1 cellular context compared by ENCODE assay signal in the genomic region with DNA sequence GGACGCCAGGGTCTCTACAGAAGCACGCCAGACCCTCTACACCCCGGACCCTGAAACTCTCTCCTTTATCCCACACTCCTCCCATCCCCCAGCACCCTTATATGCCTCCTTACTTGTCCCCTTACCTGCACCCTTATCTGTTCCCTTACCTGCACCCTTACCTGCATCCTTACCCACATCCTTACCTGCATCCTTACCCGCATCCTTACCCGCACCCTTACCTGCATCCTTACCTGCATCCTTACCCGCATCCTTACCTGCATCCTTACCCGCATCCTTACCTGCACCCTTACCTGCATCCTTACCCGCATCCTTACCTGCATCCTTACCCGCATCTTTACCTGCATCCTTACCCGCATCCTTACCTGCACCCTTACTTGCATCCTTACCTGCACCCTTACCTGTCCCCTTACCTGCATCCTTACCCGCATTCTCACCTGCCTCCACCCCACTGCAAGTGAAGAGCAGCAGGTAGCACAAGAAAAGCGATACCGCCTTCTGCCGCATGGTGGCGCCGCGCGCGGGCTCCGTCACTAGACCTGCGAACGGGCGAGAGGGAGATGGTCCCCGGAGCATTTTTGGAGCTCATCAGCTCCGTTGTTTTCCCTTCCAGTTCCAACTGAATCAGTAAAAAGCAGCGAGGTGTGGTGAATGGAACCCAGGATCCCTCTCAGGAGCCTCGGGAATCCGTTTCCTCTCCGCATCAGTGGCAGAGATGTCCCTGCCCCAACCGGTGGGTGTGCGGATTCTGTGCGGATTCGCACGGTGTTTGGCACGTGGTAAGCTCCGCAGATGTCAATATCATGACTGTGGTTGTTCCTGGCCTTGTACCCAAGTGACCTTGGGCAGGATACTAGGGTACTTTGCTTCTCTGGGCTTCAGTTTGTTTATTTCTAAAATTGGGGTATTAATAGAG.
TF ChIP-seq lines count a peak whose summit lies in the region.

No MANE protein-coding gene starts in this region.

TF ChIP-seq in HEK293, 187 proteins besides CTCF, POLR2A, EP300 and RAD21 (continued from another document and continues in another):
- TF ChIP-seq, protein P1, sequence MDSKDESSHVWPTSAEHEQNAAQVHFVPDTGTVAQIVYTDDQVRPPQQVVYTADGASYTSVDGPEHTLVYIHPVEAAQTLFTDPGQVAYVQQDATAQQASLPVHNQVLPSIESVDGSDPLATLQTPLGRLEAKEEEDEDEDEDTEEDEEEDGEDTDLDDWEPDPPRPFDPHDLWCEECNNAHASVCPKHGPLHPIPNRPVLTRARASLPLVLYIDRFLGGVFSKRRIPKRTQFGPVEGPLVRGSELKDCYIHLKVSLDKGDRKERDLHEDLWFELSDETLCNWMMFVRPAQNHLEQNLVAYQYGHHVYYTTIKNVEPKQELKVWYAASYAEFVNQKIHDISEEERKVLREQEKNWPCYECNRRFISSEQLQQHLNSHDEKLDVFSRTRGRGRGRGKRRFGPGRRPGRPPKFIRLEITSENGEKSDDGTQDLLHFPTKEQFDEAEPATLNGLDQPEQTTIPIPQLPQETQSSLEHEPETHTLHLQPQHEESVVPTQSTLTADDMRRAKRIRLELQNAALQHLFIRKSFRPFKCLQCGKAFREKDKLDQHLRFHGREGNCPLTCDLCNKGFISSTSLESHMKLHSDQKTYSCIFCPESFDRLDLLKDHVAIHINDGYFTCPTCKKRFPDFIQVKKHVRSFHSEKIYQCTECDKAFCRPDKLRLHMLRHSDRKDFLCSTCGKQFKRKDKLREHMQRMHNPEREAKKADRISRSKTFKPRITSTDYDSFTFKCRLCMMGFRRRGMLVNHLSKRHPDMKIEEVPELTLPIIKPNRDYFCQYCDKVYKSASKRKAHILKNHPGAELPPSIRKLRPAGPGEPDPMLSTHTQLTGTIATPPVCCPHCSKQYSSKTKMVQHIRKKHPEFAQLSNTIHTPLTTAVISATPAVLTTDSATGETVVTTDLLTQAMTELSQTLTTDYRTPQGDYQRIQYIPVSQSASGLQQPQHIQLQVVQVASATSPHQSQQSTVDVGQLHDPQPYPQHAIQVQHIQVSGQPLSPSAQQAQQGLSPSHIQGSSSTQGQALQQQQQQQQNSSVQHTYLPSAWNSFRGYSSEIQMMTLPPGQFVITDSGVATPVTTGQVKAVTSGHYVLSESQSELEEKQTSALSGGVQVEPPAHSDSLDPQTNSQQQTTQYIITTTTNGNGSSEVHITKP (tag by site-specific recombination; IDR thresholded peaks at IDR 0.05) = peak; percentile 55; the same call in 1 of the 2 replicates
- TF ChIP-seq, protein P2, sequence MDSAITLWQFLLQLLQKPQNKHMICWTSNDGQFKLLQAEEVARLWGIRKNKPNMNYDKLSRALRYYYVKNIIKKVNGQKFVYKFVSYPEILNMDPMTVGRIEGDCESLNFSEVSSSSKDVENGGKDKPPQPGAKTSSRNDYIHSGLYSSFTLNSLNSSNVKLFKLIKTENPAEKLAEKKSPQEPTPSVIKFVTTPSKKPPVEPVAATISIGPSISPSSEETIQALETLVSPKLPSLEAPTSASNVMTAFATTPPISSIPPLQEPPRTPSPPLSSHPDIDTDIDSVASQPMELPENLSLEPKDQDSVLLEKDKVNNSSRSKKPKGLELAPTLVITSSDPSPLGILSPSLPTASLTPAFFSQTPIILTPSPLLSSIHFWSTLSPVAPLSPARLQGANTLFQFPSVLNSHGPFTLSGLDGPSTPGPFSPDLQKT (IDR thresholded peaks at IDR 0.05; ENCODE audit: borderline replicate concordance, low read depth, low read length) = no peak
- TF ChIP-seq, protein P3, sequence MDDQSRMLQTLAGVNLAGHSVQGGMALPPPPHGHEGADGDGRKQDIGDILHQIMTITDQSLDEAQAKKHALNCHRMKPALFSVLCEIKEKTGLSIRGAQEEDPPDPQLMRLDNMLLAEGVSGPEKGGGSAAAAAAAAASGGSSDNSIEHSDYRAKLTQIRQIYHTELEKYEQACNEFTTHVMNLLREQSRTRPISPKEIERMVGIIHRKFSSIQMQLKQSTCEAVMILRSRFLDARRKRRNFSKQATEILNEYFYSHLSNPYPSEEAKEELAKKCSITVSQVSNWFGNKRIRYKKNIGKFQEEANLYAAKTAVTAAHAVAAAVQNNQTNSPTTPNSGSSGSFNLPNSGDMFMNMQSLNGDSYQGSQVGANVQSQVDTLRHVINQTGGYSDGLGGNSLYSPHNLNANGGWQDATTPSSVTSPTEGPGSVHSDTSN (CRISPR knock-in tag; IDR thresholded peaks at IDR 0.05) = peak; percentile 45; the same call in 1 of the 2 replicates
- TF ChIP-seq ZNF48 (tag by site-specific recombination; IDR thresholded peaks at IDR 0.05) = no peak
- TF ChIP-seq, protein P4, sequence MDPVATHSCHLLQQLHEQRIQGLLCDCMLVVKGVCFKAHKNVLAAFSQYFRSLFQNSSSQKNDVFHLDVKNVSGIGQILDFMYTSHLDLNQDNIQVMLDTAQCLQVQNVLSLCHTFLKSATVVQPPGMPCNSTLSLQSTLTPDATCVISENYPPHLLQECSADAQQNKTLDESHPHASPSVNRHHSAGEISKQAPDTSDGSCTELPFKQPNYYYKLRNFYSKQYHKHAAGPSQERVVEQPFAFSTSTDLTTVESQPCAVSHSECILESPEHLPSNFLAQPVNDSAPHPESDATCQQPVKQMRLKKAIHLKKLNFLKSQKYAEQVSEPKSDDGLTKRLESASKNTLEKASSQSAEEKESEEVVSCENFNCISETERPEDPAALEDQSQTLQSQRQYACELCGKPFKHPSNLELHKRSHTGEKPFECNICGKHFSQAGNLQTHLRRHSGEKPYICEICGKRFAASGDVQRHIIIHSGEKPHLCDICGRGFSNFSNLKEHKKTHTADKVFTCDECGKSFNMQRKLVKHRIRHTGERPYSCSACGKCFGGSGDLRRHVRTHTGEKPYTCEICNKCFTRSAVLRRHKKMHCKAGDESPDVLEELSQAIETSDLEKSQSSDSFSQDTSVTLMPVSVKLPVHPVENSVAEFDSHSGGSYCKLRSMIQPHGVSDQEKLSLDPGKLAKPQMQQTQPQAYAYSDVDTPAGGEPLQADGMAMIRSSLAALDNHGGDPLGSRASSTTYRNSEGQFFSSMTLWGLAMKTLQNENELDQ (tag by site-specific recombination; IDR thresholded peaks at IDR 0.05; ENCODE audit: low read depth) = no peak
- TF ChIP-seq, protein P5, sequence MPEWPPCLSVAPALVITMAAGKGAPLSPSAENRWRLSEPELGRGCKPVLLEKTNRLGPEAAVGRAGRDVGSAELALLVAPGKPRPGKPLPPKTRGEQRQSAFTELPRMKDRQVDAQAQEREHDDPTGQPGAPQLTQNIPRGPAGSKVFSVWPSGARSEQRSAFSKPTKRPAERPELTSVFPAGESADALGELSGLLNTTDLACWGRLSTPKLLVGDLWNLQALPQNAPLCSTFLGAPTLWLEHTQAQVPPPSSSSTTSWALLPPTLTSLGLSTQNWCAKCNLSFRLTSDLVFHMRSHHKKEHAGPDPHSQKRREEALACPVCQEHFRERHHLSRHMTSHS (tag by site-specific recombination; IDR thresholded peaks at IDR 0.05) = no peak
- TF ChIP-seq SP2 (tag by site-specific recombination; IDR thresholded peaks at IDR 0.05) = no peak
- TF ChIP-seq ZBTB17 (tag by site-specific recombination; IDR thresholded peaks at IDR 0.05) = peak; percentile 78
- TF ChIP-seq OVOL3 (tag by site-specific recombination; IDR thresholded peaks at IDR 0.05) = no peak
- TF ChIP-seq, protein P6, sequence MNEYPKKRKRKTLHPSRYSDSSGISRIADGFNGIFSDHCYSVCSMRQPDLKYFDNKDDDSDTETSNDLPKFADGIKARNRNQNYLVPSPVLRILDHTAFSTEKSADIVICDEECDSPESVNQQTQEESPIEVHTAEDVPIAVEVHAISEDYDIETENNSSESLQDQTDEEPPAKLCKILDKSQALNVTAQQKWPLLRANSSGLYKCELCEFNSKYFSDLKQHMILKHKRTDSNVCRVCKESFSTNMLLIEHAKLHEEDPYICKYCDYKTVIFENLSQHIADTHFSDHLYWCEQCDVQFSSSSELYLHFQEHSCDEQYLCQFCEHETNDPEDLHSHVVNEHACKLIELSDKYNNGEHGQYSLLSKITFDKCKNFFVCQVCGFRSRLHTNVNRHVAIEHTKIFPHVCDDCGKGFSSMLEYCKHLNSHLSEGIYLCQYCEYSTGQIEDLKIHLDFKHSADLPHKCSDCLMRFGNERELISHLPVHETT (tag by site-specific recombination; IDR thresholded peaks at IDR 0.05) = no peak
- no peak for TF ChIP-seq ZNF132 (tag by site-specific recombination; IDR thresholded peaks at IDR 0.05; ENCODE audit: borderline replicate concordance)
- peak; percentile 90 for TF ChIP-seq SCRT2 (tag by site-specific recombination; IDR thresholded peaks at IDR 0.05)
- TF ChIP-seq, protein P7, sequence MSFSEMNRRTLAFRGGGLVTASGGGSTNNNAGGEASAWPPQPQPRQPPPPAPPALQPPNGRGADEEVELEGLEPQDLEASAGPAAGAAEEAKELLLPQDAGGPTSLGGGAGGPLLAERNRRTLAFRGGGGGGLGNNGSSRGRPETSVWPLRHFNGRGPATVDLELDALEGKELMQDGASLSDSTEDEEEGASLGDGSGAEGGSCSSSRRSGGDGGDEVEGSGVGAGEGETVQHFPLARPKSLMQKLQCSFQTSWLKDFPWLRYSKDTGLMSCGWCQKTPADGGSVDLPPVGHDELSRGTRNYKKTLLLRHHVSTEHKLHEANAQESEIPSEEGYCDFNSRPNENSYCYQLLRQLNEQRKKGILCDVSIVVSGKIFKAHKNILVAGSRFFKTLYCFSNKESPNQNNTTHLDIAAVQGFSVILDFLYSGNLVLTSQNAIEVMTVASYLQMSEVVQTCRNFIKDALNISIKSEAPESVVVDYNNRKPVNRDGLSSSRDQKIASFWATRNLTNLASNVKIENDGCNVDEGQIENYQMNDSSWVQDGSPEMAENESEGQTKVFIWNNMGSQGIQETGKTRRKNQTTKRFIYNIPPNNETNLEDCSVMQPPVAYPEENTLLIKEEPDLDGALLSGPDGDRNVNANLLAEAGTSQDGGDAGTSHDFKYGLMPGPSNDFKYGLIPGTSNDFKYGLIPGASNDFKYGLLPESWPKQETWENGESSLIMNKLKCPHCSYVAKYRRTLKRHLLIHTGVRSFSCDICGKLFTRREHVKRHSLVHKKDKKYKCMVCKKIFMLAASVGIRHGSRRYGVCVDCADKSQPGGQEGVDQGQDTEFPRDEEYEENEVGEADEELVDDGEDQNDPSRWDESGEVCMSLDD (tag by site-specific recombination; IDR thresholded peaks at IDR 0.05) = no peak
- peak; percentile 62; the same call in 1 of the 2 replicates for TF ChIP-seq ZBTB48 (tag by site-specific recombination; IDR thresholded peaks at IDR 0.05)
- no peak for TF ChIP-seq ZBTB21 (tag by site-specific recombination; IDR thresholded peaks at IDR 0.05)
- TF ChIP-seq ZNF529 (tag by site-specific recombination; IDR thresholded peaks at IDR 0.05; ENCODE audit: insufficient replicate concordance) = no peak
- peak; percentile 93 for TF ChIP-seq SCRT1 (tag by site-specific recombination; IDR thresholded peaks at IDR 0.05; ENCODE audit: borderline replicate concordance)
- no peak for TF ChIP-seq ZNF155 (tag by site-specific recombination; IDR thresholded peaks at IDR 0.05)
- TF ChIP-seq REPIN1 (tag by site-specific recombination; IDR thresholded peaks at IDR 0.05; ENCODE audit: low read depth) = no peak
- 0 out of 2 replicates have a peak, but pooled peaks have one; percentile 61 for TF ChIP-seq ZNF600 (tag by site-specific recombination; IDR thresholded peaks at IDR 0.05)
- TF ChIP-seq ZNF544 (tag by site-specific recombination; IDR thresholded peaks at IDR 0.05) = no peak
- no peak for TF ChIP-seq ZNF311 (tag by site-specific recombination; IDR thresholded peaks at IDR 0.05; ENCODE audit: borderline replicate concordance)
- TF ChIP-seq, protein P8, sequence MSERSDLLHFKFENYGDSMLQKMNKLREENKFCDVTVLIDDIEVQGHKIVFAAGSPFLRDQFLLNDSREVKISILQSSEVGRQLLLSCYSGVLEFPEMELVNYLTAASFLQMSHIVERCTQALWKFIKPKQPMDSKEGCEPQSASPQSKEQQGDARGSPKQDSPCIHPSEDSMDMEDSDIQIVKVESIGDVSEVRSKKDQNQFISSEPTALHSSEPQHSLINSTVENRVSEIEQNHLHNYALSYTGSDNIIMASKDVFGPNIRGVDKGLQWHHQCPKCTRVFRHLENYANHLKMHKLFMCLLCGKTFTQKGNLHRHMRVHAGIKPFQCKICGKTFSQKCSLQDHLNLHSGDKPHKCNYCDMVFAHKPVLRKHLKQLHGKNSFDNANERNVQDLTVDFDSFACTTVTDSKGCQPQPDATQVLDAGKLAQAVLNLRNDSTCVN (tag by site-specific recombination; optimal IDR thresholded peaks at IDR 0.05) = peak; percentile 16
- peak; percentile 27; the same call in 1 of the 2 replicates for TF ChIP-seq ZSCAN30 (tag by site-specific recombination; IDR thresholded peaks at IDR 0.05)
- TF ChIP-seq FEZF1 (tag by site-specific recombination; IDR thresholded peaks at IDR 0.05) = no peak
- TF ChIP-seq ZNF654 (tag by site-specific recombination; IDR thresholded peaks at IDR 0.05; ENCODE audit: low read depth) = peak; percentile 50
- TF ChIP-seq, protein P9, sequence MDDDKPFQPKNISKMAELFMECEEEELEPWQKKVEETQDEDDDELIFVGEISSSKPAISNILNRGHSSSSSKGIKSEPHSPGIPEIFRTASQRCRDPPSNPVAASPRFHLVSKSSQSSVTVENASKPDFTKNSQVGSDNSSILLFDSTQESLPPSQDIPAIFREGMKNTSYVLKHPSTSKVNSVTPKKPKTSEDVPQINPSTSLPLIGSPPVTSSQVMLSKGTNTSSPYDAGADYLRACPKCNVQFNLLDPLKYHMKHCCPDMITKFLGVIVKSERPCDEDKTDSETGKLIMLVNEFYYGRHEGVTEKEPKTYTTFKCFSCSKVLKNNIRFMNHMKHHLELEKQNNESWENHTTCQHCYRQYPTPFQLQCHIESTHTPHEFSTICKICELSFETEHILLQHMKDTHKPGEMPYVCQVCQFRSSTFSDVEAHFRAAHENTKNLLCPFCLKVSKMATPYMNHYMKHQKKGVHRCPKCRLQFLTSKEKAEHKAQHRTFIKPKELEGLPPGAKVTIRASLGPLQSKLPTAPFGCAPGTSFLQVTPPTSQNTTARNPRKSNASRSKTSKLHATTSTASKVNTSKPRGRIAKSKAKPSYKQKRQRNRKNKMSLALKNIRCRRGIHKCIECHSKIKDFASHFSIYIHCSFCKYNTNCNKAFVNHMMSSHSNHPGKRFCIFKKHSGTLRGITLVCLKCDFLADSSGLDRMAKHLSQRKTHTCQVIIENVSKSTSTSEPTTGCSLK (tag by site-specific recombination; IDR thresholded peaks at IDR 0.05) = no peak
- TF ChIP-seq, protein P10, sequence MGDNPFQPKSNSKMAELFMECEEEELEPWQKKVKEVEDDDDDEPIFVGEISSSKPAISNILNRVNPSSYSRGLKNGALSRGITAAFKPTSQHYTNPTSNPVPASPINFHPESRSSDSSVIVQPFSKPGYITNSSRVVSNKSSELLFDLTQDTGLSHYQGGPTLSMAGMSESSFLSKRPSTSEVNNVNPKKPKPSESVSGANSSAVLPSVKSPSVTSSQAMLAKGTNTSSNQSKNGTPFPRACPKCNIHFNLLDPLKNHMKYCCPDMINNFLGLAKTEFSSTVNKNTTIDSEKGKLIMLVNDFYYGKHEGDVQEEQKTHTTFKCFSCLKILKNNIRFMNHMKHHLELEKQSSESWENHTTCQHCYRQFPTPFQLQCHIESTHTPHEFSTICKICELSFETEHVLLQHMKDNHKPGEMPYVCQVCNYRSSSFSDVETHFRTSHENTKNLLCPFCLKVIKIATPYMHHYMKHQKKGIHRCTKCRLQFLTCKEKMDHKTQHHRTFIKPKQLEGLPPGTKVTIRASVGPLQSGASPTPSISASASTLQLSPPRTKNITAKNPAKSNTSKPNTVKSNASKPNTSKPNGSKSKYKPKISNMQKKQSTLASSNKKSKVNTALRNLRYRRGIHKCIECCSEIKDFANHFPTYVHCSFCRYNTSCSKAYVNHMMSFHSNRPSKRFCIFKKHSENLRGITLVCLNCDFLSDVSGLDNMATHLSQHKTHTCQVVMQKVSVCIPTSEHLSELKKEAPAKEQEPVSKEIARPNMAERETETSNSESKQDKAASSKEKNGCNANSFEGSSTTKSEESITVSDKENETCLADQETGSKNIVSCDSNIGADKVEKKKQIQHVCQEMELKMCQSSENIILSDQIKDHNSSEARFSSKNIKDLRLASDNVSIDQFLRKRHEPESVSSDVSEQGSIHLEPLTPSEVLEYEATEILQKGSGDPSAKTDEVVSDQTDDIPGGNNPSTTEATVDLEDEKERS (tag by site-specific recombination; IDR thresholded peaks at IDR 0.05) = no peak
- no peak for TF ChIP-seq ZNF510 (tag by site-specific recombination; IDR thresholded peaks at IDR 0.05; ENCODE audit: insufficient replicate concordance)
- no peak for TF ChIP-seq KLF1 (tag by site-specific recombination; IDR thresholded peaks at IDR 0.05)
